Comparison of ENCODE assay signal across 15 cellular contexts in genomic region chr7:117975436-117975835, GRCh38.
DNase-seq lines count a peak whose midpoint lies in the region; ATAC-seq and TF ChIP-seq lines count a peak whose summit lies in the region.
"Had no signal": no experiment of that assay in that cellular context is flagged by ENCODE, and none has a peak within 500 bp of the region (broad histone marks: within the 10 kb centered on the region; RNA-seq: fewer than 3 reads in every experiment).

No MANE protein-coding gene starts in this region.

- TF ChIP-seq POLR2A in gastrocnemius medialis (IDR thresholded peaks at IDR 0.05), result no peak

- no peaks in the 10 kb centered on the region for H3K9me3 ChIP-seq in gastrocnemius medialis
- H3K9me3 ChIP-seq: BLaER1 treated with 17β-estradiol and CSF1 and Interleukin-3, amounts not matched to agents 10 nM and 100 nM had no signal

- H3K4me1 ChIP-seq in gastrocnemius medialis, result no peaks in the 10 kb centered on the region

- H3K4me3 ChIP-seq in fibroblast of the aortic adventitia (ENCODE audit: low read depth, low read length) (no peak overlapping the region), gastrocnemius medialis (no peak overlapping the region)
- H3K4me3 ChIP-seq: BLaER1 treated with 17β-estradiol and CSF1 and Interleukin-3, amounts not matched to agents 10 nM and 100 nM; GM12878 had no signal

- no peak overlapping the region for H3K4me3 Mint-ChIP-seq in stimulated activated effector memory CD8-positive, alpha-beta T cell treated with anti-CD3 and anti-CD28 coated beads, Interleukin-12 subunit alpha, Interleukin-12 subunit beta, amount 100 ng/mL, for 72 hours
- H3K4me3 Mint-ChIP-seq: CD4-positive, CD25-positive, alpha-beta regulatory T cell; HFFc6 had no signal

- peaks cover 3% of the 10 kb centered on the region for H3K9me3 Mint-ChIP-seq in stimulated activated effector memory CD8-positive, alpha-beta T cell treated with anti-CD3 and anti-CD28 coated beads, Interleukin-12 subunit alpha, Interleukin-12 subunit beta, amount 100 ng/mL, for 72 hours

- H3K4me1 Mint-ChIP-seq in stimulated activated effector memory CD8-positive, alpha-beta T cell treated with anti-CD3 and anti-CD28 coated beads, Interleukin-12 subunit alpha, Interleukin-12 subunit beta, amount 100 ng/mL, for 72 hours, result no peaks in the 10 kb centered on the region
- H3K4me1 Mint-ChIP-seq: CD4-positive, CD25-positive, alpha-beta regulatory T cell had no signal

- DNase-seq in Right ventricle myocardium superior (no peak), cardiac septum (ENCODE audit: low spot score) (no peak), fibroblast of the aortic adventitia (ENCODE audit: low read depth) (peak; percentile 5), gastrocnemius medialis (no peak), kidney glomerular epithelial cell (lab: John Stamatoyannopoulos, UW) (no peak), anterior cingulate cortex (lab: John Stamatoyannopoulos, UW) (no peak)
- DNase-seq in activated CD4-positive, alpha-beta T cell treated with anti-CD3 and anti-CD28 coated beads for 1 hour, result no peak
- no peak for DNase-seq in stimulated activated effector memory CD8-positive, alpha-beta T cell treated with anti-CD3 and anti-CD28 coated beads, Interleukin-12 subunit alpha, Interleukin-12 subunit beta, amount 100 ng/mL, for 72 hours (ENCODE audit: low spot score in 2 of 2)
- DNase-seq: 8988T; ACHN; CD4-positive, CD25-positive, alpha-beta regulatory T cell; HCEC 1CT; HFFc6 had no signal

- H3K36me3 Mint-ChIP-seq in stimulated activated effector memory CD8-positive, alpha-beta T cell treated with anti-CD3 and anti-CD28 coated beads, Interleukin-12 subunit alpha, Interleukin-12 subunit beta, amount 100 ng/mL, for 72 hours, result no peaks in the 10 kb centered on the region
- H3K36me3 Mint-ChIP-seq: CD4-positive, CD25-positive, alpha-beta regulatory T cell had no signal

- TF ChIP-seq CTCF in fibroblast of the aortic adventitia (IDR thresholded peaks at IDR 0.05; ENCODE audit: insufficient read depth, low read length), result no peak
- TF ChIP-seq CTCF in gastrocnemius medialis (IDR thresholded peaks at IDR 0.05 in 4 of 5, conservative IDR thresholded peaks at IDR 0.05 in 1 of 5), result no peak

- no peaks in the 10 kb centered on the region for H3K36me3 ChIP-seq in gastrocnemius medialis
- H3K36me3 ChIP-seq: BLaER1 treated with 17β-estradiol and CSF1 and Interleukin-3, amounts not matched to agents 10 nM and 100 nM had no signal

- peak; percentile 49 for ATAC-seq in Right ventricle myocardium superior (ENCODE audit: poor library complexity)
- ATAC-seq in gastrocnemius medialis, result peak; percentile 30 to 45
- ATAC-seq in stimulated activated effector memory CD8-positive, alpha-beta T cell treated with anti-CD3 and anti-CD28 coated beads, Interleukin-12 subunit alpha, Interleukin-12 subunit beta, amount 100 ng/mL, for 72 hours, result no peak
- ATAC-seq: GM12878 had no signal

- no peak overlapping the region for H3K27ac ChIP-seq in gastrocnemius medialis
- H3K27ac ChIP-seq: BLaER1 treated with 17β-estradiol and CSF1 and Interleukin-3, amounts not matched to agents 10 nM and 100 nM had no signal

- intact Hi-C loops in Right ventricle myocardium superior (cut with DNase I), result no loop called here
- intact Hi-C loops in cardiac septum (cut with DNase I), result no loop called here
- intact Hi-C loops in gastrocnemius medialis (cut with DNase I; ENCODE audit: low total_unique reads), result no loop called here

- no peak overlapping the region for H3K27ac Mint-ChIP-seq in stimulated activated effector memory CD8-positive, alpha-beta T cell treated with anti-CD3 and anti-CD28 coated beads, Interleukin-12 subunit alpha, Interleukin-12 subunit beta, amount 100 ng/mL, for 72 hours
- H3K27ac Mint-ChIP-seq: CD4-positive, CD25-positive, alpha-beta regulatory T cell; HFFc6 had no signal

- in situ Hi-C loops in gastrocnemius medialis (cut with MboI; ENCODE audit: low sequenced_read_pairs in 4 of 4), result no loop called here

- no peaks in the 10 kb centered on the region for H3K27me3 ChIP-seq in gastrocnemius medialis
- H3K27me3 ChIP-seq: BLaER1 treated with 17β-estradiol and CSF1 and Interleukin-3, amounts not matched to agents 10 nM and 100 nM had no signal
